8 cellular contexts compared by ENCODE assay signal in the genomic region with DNA sequence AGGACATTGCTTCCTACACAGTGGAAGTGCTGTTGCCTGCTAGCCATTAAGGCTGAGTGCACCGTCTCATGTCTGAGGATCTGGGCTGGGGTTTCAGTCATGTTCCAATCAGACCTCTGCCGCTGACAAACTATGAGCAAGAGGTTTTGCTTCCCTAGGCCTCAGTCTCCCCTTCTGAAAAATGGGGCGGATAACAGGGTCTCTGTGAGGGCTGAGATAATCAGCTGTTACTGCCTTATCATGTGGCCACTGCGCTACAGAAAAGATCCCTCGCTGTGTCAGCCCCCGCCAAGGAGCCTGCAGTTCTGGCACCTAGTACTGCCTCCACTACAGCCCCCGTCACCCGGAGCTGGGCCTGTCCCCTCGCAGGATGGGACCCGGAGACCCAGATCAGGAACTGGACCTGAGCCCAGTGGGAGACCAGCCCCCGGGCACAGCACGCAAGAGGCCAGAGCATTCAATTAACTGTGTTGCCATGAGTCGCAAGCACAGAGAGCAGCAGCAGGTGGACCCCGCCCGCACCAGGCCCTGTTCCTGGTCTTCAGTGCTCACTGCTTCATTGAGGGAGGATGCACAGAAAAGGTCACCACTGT. TPM values are rescaled to one million over a fixed set of nuclear protein-coding genes. Genes with fewer than 3 reads are reported as not detected.
A peak's percentile ranks its signal among the peaks of the same experiment; 100 is the strongest.
DNase-seq lines count a peak whose midpoint lies in the region; ATAC-seq, FAIRE-seq and TF ChIP-seq lines count a peak whose summit lies in the region.

No MANE protein-coding gene starts in this region.

- WGBS in right cardiac atrium: 62% methylated on average over 15 of the region's 15 CpGs
- WGBS in small intestine, 3 donors: 77 to 79% (median 78%) methylated on average over 15 of the region's 15 CpGs

- H3K9me3 ChIP-seq in WERI-Rb-1 (ENCODE audit: severe bottlenecking) (no peaks in the 10 kb centered on the region), right cardiac atrium (ENCODE audit: control insufficient read depth, low read length) (no peaks in the 10 kb centered on the region), small intestine (ENCODE audit: control insufficient read depth, low read depth) (no peaks in the 10 kb centered on the region)

- FAIRE-seq in small intestine (lab: Jason Lieb, UNC): no peak

- intact Hi-C loops in right cardiac atrium (cut with DNase I): no loop called here

- H3K36me3 ChIP-seq in H7 (replicated peaks; ENCODE audit: control insufficient read depth, insufficient read depth, low read length) (no peaks in the 10 kb centered on the region; the same call in 1 of the 2 replicates), WERI-Rb-1 (peaks cover 14% of the 10 kb centered on the region), small intestine (ENCODE audit: control insufficient read depth in 2 of 2, insufficient read depth in 2 of 2, low read length in 2 of 2) (no peaks in the 10 kb centered on the region)

- ATAC-seq in right cardiac atrium: no peak
- ATAC-seq in GM19467 (IDR thresholded peaks at IDR 0.05; ENCODE audit: unreplicated experiment): no peak
- no peak for ATAC-seq in GM21717 (IDR thresholded peaks at IDR 0.05; ENCODE audit: unreplicated experiment)

- peak overlapping the region; percentile 82 for H3K27ac ChIP-seq in WERI-Rb-1
- peak overlapping the region; percentile 86 for H3K27ac ChIP-seq in right cardiac atrium (ENCODE audit: low read length)
- peak overlapping the region; percentile 81 to 87 for H3K27ac ChIP-seq in small intestine (ENCODE audit: low read depth in 1 of 2, low read length in 1 of 2)

- TF ChIP-seq CTCF in WERI-Rb-1 (IDR thresholded peaks at IDR 0.05; ENCODE audit: low read depth, low read length): no peak

- H3K4me1 ChIP-seq in right cardiac atrium (ENCODE audit: control insufficient read depth, insufficient read depth, low read length) (peaks cover 3% of the 10 kb centered on the region), small intestine (ENCODE audit: control insufficient read depth in 2 of 2, insufficient read depth in 1 of 2, low read depth in 1 of 2, low read length in 1 of 2) (peaks cover 2 to 5% of the 10 kb centered on the region in 2 donors)

- no peaks in the 10 kb centered on the region for H3K27me3 ChIP-seq in H7 (ENCODE audit: control insufficient read depth, insufficient read depth, low read length)
- no peaks in the 10 kb centered on the region for H3K27me3 ChIP-seq in WERI-Rb-1 (ENCODE audit: insufficient read depth, low read depth, severe bottlenecking)
- H3K27me3 ChIP-seq in right cardiac atrium (ENCODE audit: control insufficient read depth, insufficient read depth): no peaks in the 10 kb centered on the region
- no peaks in the 10 kb centered on the region for H3K27me3 ChIP-seq in small intestine (ENCODE audit: control insufficient read depth in 2 of 2, insufficient read depth in 2 of 2, low read length in 2 of 2)

- DNase-seq in H7: no peak
- no peak for DNase-seq in WERI-Rb-1
- peak; percentile 35 to 76 (median 66) for DNase-seq in right cardiac atrium
- no peak for DNase-seq in small intestine
- no peak for DNase-seq in NCI-H2171 (lab: John Stamatoyannopoulos, UW)
- DNase-seq in cerebellum (ENCODE audit: low spot score): no peak

- peak overlapping the region; percentile 67 for H3K4me3 ChIP-seq in H7 (ENCODE audit: insufficient read depth, low read depth, low read length)
- H3K4me3 ChIP-seq in WERI-Rb-1 (ENCODE audit: low read depth, low read length): peak overlapping the region; percentile 63
- no peak overlapping the region for H3K4me3 ChIP-seq in right cardiac atrium (ENCODE audit: low read length)
- peak overlapping the region in 1 of 2 donors; percentile 51 for H3K4me3 ChIP-seq in small intestine (ENCODE audit: low read depth in 1 of 2, low read length in 2 of 2)

RNA-seq across cellular contexts. Expression of a gene that starts 3.0 kb away (rescaled TPM):
- 76.2 and 94.7 TPM in 2 replicates for total RNA-seq in H7 (2014; rRNA removed; shearing (Covaris generic))
- total RNA-seq in right cardiac atrium: 100 to 1,000 TPM in 1 of 4 donors, 10 to 100 TPM in 3; 38.6 to 144 (median 42.9) TPM
- 40.8 TPM for polyA plus RNA-seq in right cardiac atrium
- polyA plus RNA-seq in small intestine: 10 to 100 TPM; 45.9 to 49.9 (median 49.4) TPM
- total RNA-seq in cerebellum: 31.0 TPM

RNA-seq across cellular contexts. Expression of a gene that starts 6.8 kb away (rescaled TPM):
- 7.2 and 12.9 TPM in 2 replicates for total RNA-seq in H7 (2014; rRNA removed; shearing (Covaris generic))
- total RNA-seq in right cardiac atrium (10 to 100 TPM; 32.4 to 38.7 (median 36.4) TPM), cerebellum (4.2 TPM)
- polyA plus RNA-seq in right cardiac atrium (40.2 TPM), small intestine (10 to 100 TPM; 30.6 to 54.9 (median 35.1) TPM)

RNA-seq across cellular contexts. Expression of a gene that starts 7.1 kb away (rescaled TPM):
- total RNA-seq in H7 (2014; rRNA removed; shearing (Covaris generic)): 10.2 and 12.6 TPM in 2 replicates
- total RNA-seq in right cardiac atrium (10 to 100 TPM; 35.7 to 45.7 (median 42.1) TPM), cerebellum (9.5 TPM)
- polyA plus RNA-seq in right cardiac atrium (35.6 TPM), small intestine (10 to 100 TPM; 23.6 to 52.6 (median 36.2) TPM)

RNA-seq across cellular contexts. Expression of a gene that starts 19.4 kb away (rescaled TPM):
- total RNA-seq in H7 (2014; rRNA removed; shearing (Covaris generic)): 205 and 219 TPM in 2 replicates
- 100 to 1,000 TPM; 127 to 146 (median 141) TPM for total RNA-seq in right cardiac atrium
- 134 TPM for polyA plus RNA-seq in right cardiac atrium
- 100 to 1,000 TPM in 1 of 3 donors, 10 to 100 TPM in 2; 71.4 to 101 (median 74.8) TPM for polyA plus RNA-seq in small intestine
- total RNA-seq in cerebellum: 86.3 TPM

RNA-seq across cellular contexts. Expression of a gene that starts 26.3 kb away (rescaled TPM):
- 0.59 and 0.73 TPM in 2 replicates for total RNA-seq in H7 (2014; rRNA removed; shearing (Covaris generic))
- total RNA-seq in right cardiac atrium: under 1 TPM in 3 of 4 donors, not detected in 1; 0.24 to 0.92 (median 0.60) TPM
- polyA plus RNA-seq in right cardiac atrium: 0.29 TPM
- 1 to 10 TPM in 2 of 3 donors, not detected in 1; 1.0 to 1.3 TPM for polyA plus RNA-seq in small intestine
- 0.64 TPM for total RNA-seq in cerebellum

Comparison
In these comparisons a context has a peak if more than half of its experiments do, and no peak if none do; other contexts are left out.
1. DNase-seq: peak in right cardiac atrium (3 of 3); none in H7 (single experiment), WERI-Rb-1 (single experiment), small intestine (single experiment), NCI-H2171 (single experiment) and cerebellum (single experiment).
2. Peak in every context shown above with its lines, with median percentiles within 50 percentile points of each other: H3K27ac ChIP-seq.